ENCODE assay signal across 2 cellular contexts in genomic region chr2:179909845-179910734, GRCh38.
TF ChIP-seq lines count a peak whose summit lies in the region.

No MANE protein-coding gene starts in this region.

TF ChIP-seq in GM23338, 12 proteins besides CTCF, POLR2A, EP300 and RAD21:
- no peak for TF ChIP-seq REST (IDR thresholded peaks at IDR 0.05; ENCODE audit: unreplicated experiment)
- no peak for TF ChIP-seq ZNF462 (CRISPR knock-in tag; IDR thresholded peaks at IDR 0.05)
- no peak for TF ChIP-seq JUNB (IDR thresholded peaks at IDR 0.05; ENCODE audit: unreplicated experiment)

TF ChIP-seq in H1, 55 proteins besides CTCF, POLR2A, EP300 and RAD21:
- TF ChIP-seq YY1 (IDR thresholded peaks at IDR 0.05; ENCODE audit: low read depth, low read length) (no peak), E2F6 (IDR thresholded peaks at IDR 0.05) (no peak), SIRT6 (IDR thresholded peaks at IDR 0.05; ENCODE audit: low read length) (no peak), TAF1 (IDR thresholded peaks at IDR 0.05; ENCODE audit: low read depth, low read length) (no peak), EZH2 (IDR thresholded peaks at IDR 0.05; ENCODE audit: low read depth, low read length, severe bottlenecking) (no peak), ASH2L (IDR thresholded peaks at IDR 0.05; ENCODE audit: low read length) (no peak), CEBPB (IDR thresholded peaks at IDR 0.05; ENCODE audit: low read depth, low read length) (no peak), KDM1A (IDR thresholded peaks at IDR 0.05; ENCODE audit: borderline replicate concordance, low read length) (no peak), RFX5 (IDR thresholded peaks at IDR 0.05; ENCODE audit: borderline replicate concordance, low read depth, low read length) (no peak), SIN3A (conservative IDR thresholded peaks at IDR 0.05 in 1 of 2, IDR thresholded peaks at IDR 0.05 in 1 of 2; ENCODE audit: low read depth in 1 of 2, low read length in 2 of 2) (no peak), TAF7 (optimal IDR thresholded peaks at IDR 0.05; ENCODE audit: borderline replicate concordance, low read depth, low read length) (no peak), TCF12 (IDR thresholded peaks at IDR 0.05; ENCODE audit: low read depth, low read length) (no peak), FOSL1 (IDR thresholded peaks at IDR 0.05; ENCODE audit: insufficient read depth, low read depth, low read length) (no peak), SP1 (IDR thresholded peaks at IDR 0.05; ENCODE audit: low read depth, low read length) (no peak), NANOG (IDR thresholded peaks at IDR 0.05; ENCODE audit: insufficient read depth, low read depth, low read length, poor library complexity, severe bottlenecking) (no peak), GTF2F1 (IDR thresholded peaks at IDR 0.05; ENCODE audit: borderline replicate concordance, low read depth, low read length) (no peak), RXRA (IDR thresholded peaks at IDR 0.05; ENCODE audit: insufficient read depth, low read depth, low read length) (no peak), SP2 (IDR thresholded peaks at IDR 0.05; ENCODE audit: low read length) (no peak), HDAC2 (IDR thresholded peaks at IDR 0.05; ENCODE audit: borderline replicate concordance in 1 of 2, low read depth in 2 of 2, low read length in 2 of 2) (no peak), SAP30 (IDR thresholded peaks at IDR 0.05; ENCODE audit: insufficient read depth, insufficient replicate concordance, low read length) (no peak)
